Comparison of ENCODE assay signal across 6 cellular contexts in genomic region chrX:83185010-83185409, GRCh38.
"Had no signal": no experiment of that assay in that cellular context is flagged by ENCODE, and none has a peak within 500 bp of the region (broad histone marks: within the 10 kb centered on the region; RNA-seq: fewer than 3 reads in every experiment).

No MANE protein-coding gene starts in this region.

- H3K4me3 Mint-ChIP-seq: IgD-negative memory B cell had no signal

- H3K4me1 Mint-ChIP-seq: IgD-negative memory B cell had no signal

- H3K4me3 ChIP-seq: K562 had no signal

- H3K36me3 Mint-ChIP-seq: IgD-negative memory B cell had no signal

- H3K27ac Mint-ChIP-seq: IgD-negative memory B cell had no signal

- H3K27me3 Mint-ChIP-seq: IgD-negative memory B cell had no signal

- DNase-seq: IMR-90, KBM-7 had no signal

- H3K27ac ChIP-seq: HL-60 had no signal

- ATAC-seq: HepG2, K562 had no signal
